In genomic region chr17:60359415-60359814, GRCh38 we compare ENCODE assay signal across 1 cellular context.
TF ChIP-seq lines count a peak whose summit lies in the region.

No MANE protein-coding gene starts in this region.

TF ChIP-seq in K562, 482 proteins besides CTCF, POLR2A, EP300 and RAD21:
- TF ChIP-seq C11orf30 (IDR thresholded peaks at IDR 0.05; ENCODE audit: low read depth): no peak
- no peak for TF ChIP-seq ZC3H11A (IDR thresholded peaks at IDR 0.05; ENCODE audit: low read depth, low read length)
- TF ChIP-seq TBP (optimal IDR thresholded peaks at IDR 0.05; ENCODE audit: low read depth, low read length): no peak
- TF ChIP-seq ZNF140 (CRISPR knock-in tag; IDR thresholded peaks at IDR 0.05): no peak
- no peak for TF ChIP-seq ATF3 (IDR thresholded peaks at IDR 0.05)
- no peak for TF ChIP-seq ATF3 (CRISPR knock-in tag; conservative IDR thresholded peaks at IDR 0.05)
- no peak for TF ChIP-seq ZNF644 (tag; IDR thresholded peaks at IDR 0.05; ENCODE audit: low read depth)
- no peak for TF ChIP-seq EHMT2 (IDR thresholded peaks at IDR 0.05)
- TF ChIP-seq ZBTB11 (CRISPR knock-in tag; IDR thresholded peaks at IDR 0.05): peak in 1 of 3 experiments; percentile 79; a peak in 2 of 6 replicates
